ENCODE assay signal across 1 cellular context in the genomic region with DNA sequence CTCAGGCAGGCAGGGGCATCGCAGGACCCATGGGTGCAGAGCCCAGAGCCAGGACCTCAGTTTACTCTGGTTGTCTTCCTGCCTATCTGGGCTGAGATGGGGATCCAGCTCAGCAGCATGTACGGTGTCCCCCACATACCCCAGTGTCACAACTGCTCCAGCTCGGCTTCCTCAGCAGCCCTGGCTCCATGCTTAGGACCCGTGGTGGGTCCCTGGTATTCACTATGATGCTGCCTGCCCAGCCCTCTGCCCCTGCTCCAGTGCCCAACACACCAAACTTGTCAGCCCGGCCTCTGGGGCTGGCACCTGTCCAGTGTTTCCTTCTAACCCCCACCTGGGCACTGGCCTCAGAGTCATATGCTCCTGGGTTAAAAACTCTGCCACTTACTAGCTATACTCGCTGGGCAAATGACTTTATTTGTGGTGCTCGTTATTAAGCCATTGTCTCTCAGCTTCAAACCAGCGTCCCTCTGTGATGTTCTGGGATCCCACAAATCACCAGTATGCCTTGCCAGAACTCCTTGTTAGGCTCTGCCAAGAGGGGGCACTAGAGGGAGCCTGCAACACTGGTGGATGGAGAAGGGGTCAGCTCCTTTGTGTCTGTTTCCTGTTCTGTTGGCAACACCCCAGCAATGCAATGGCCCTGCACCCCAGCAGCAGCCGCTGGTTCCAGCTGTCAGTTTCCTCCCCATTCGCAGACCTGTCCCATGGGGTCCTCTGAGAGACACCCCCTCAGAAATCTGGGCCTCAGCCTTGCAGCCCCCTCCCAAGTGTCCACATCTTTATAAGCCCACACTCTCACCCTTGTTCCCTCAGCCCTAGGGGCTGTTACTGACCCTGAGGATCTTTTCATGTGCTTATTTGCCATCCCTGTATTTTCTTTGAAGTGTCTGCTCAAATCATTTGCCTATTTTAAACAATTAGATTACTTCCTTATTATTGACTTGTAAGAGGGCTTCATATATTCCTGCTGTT.
TF ChIP-seq lines count a peak whose summit lies in the region.

No MANE protein-coding gene starts in this region.

TF ChIP-seq in H1, 55 proteins besides CTCF, POLR2A, EP300 and RAD21:
- no peak for TF ChIP-seq TAF7 (optimal IDR thresholded peaks at IDR 0.05; ENCODE audit: borderline replicate concordance, low read depth, low read length)
- TF ChIP-seq TBP (IDR thresholded peaks at IDR 0.05; ENCODE audit: low read depth, low read length), result 0 out of 2 replicates have a peak, but pooled peaks have one; percentile 16
- peak; percentile 40 for TF ChIP-seq ASH2L (IDR thresholded peaks at IDR 0.05; ENCODE audit: low read length)
- TF ChIP-seq YY1 (IDR thresholded peaks at IDR 0.05; ENCODE audit: low read depth, low read length), result 0 out of 2 replicates have a peak, but pooled peaks have one; percentile 9
- no peak for TF ChIP-seq NRF1 (IDR thresholded peaks at IDR 0.05; ENCODE audit: low read depth, low read length)
